Comparison of ENCODE assay signal across 26 cellular contexts in the genomic region with DNA sequence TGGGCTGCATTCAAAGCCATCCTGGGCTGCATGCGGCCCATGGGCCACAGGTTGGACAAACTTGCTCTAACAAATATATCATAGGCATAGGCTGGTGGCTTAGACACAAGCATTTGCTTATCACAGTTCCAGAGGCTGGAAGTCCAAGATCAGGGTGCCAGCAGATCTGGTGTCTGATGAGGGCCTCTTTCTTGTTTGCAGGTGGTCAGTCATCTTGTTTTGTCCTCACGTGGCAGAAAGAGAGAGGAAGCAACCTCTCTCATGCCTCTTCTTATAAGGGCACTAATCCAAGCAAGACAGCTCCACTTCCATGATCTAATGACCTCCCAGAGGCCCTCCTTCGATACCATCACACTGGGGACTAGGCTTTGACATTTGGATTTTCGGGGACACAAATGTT.
"Had no signal": no experiment of that assay in that cellular context is flagged by ENCODE, and none has a peak within 500 bp of the region (broad histone marks: within the 10 kb centered on the region; RNA-seq: fewer than 3 reads in every experiment).

No MANE protein-coding gene starts in this region.

- H3K27ac Mint-ChIP-seq: activated B cell treated with CpG ODN at 0.5 μM for 24 hours; activated naive CD4-positive, alpha-beta T cell treated with anti-CD3 and anti-CD28 coated beads for 36 hours; activated naive CD8-positive, alpha-beta T cell; activated T-cell treated with anti-CD3 and anti-CD28 coated beads, Interleukin-2, amount 50 U/mL, for 24 hours; activated T-helper 1 cell treated with anti-CD3 and anti-CD28 coated beads, Interleukin-12 subunit alpha, Interleukin-12 subunit beta, Interleukin-2, Interleukin-4 antibody, amounts not matched to agents 30 ng/mL and 10 ng/mL and 1 ng/mL, durations not matched to agents 14 hours and 24 hours and 36 hours; T-cell had no signal

- H3K27me3 ChIP-seq: cardiac muscle cell, MG63 had no signal

- H3K4me3 ChIP-seq: cardiac muscle cell, MG63 had no signal

- H3K4me3 Mint-ChIP-seq: activated B cell treated with CpG ODN at 0.5 μM for 24 hours; activated naive CD4-positive, alpha-beta T cell treated with anti-CD3 and anti-CD28 coated beads for 36 hours; activated naive CD8-positive, alpha-beta T cell; activated T-cell treated with anti-CD3 and anti-CD28 coated beads, Interleukin-2, amount 50 U/mL, for 24 hours; activated T-helper 1 cell treated with anti-CD3 and anti-CD28 coated beads, Interleukin-12 subunit alpha, Interleukin-12 subunit beta, Interleukin-2, Interleukin-4 antibody, amounts not matched to agents 30 ng/mL and 10 ng/mL and 1 ng/mL, durations not matched to agents 14 hours and 24 hours and 36 hours; brain; T-cell had no signal

- H3K36me3 Mint-ChIP-seq: activated naive CD8-positive, alpha-beta T cell; T-cell had no signal

- DNase-seq: activated B cell treated with CpG ODN at 0.5 μM for 24 hours; activated CD4-positive, alpha-beta T cell treated with anti-CD3 and anti-CD28 coated beads, Interleukin-2, amount 50 U/mL, for 4 hours; activated gamma-delta T cell; activated naive CD4-positive, alpha-beta T cell treated with anti-CD3 and anti-CD28 coated beads for 36 hours; amygdala; MG63; MV-4-11; NCI-H1092 treated with DMSO at 0.1 percent for 48 hours; NCI-H1436; NCI-H1694 treated with DMSO at 0.1 percent for 48 hours; NCI-H2029 treated with DMSO at 0.1 percent for 48 hours; NCI-H345; NCI-H510A; NCI-H526 treated with DMSO at 0.1 percent for 48 hours; NCI-H82; SIG-M5; T-cell; T-helper 2 cell; T1000 had no signal

- H3K4me1 Mint-ChIP-seq: activated B cell treated with CpG ODN at 0.5 μM for 24 hours, T-cell had no signal

- H3K27ac ChIP-seq: cardiac muscle cell had no signal

- FAIRE-seq: astrocyte, TTC549 had no signal

- H3K36me3 ChIP-seq: cardiac muscle cell, MG63 had no signal

- H3K27me3 Mint-ChIP-seq: activated T-cell treated with anti-CD3 and anti-CD28 coated beads, Interleukin-2, amount 50 U/mL, for 24 hours had no signal

- ATAC-seq: T-cell had no signal
